In the genomic region with DNA sequence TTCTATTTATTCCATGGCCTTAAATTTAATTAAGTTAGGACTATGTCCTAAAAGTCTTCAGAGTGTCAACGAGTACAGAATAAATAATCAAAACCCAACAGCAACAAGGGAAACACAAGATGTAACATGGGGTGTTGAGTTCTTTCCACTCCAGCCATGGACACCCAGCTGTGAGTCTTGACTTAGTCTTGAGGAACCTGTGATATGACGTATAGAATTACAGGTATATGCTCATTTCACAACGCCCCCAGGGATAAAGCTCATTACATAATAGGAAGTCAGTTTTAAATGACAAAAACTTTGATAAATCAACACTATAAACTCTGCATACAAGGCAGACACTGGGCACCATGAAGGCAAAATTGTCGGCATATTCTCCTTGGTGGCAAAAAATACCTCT, we compare ENCODE assay signal across 22 cellular contexts.
DNase-seq lines count a peak whose midpoint lies in the region; FAIRE-seq and TF ChIP-seq lines count a peak whose summit lies in the region.
"Had no signal": no experiment of that assay in that cellular context is flagged by ENCODE, and none has a peak within 500 bp of the region (broad histone marks: within the 10 kb centered on the region; RNA-seq: fewer than 3 reads in every experiment).

No MANE protein-coding gene starts in this region.

- peak; percentile 45 for FAIRE-seq in colon (lab: Jason Lieb, UNC)
- FAIRE-seq: A204.1, GM12891, H54 had no signal

- H3K9me3 ChIP-seq in HEK293 (ENCODE audit: control insufficient read depth, insufficient read depth, low read depth, low read length) (no peaks in the 10 kb centered on the region), tibial artery (no peaks in the 10 kb centered on the region)
- H3K9me3 ChIP-seq: BE2C; BLaER1 treated with 17β-estradiol and CSF1 and Interleukin-3, amounts not matched to agents 10 nM and 100 nM; HAP-1 had no signal

- H3K4me1 ChIP-seq in HEK293 (ENCODE audit: control insufficient read depth, insufficient read depth, low read length) (peaks cover 5% of the 10 kb centered on the region; the same call in 1 of the 2 replicates), tibial artery (peaks cover 0 to 4% (median 0%) of the 10 kb centered on the region in 4 donors)
- H3K4me1 ChIP-seq: BE2C; BLaER1 treated with 17β-estradiol and CSF1 and Interleukin-3, amounts not matched to agents 10 nM and 100 nM had no signal

- POLR2A ChIA-PET in HEK293 (lab: Yijun Ruan, JAX): no interaction called here

- intact Hi-C loops in tibial artery (cut with DNase I; ENCODE audit: low total_unique reads): no loop called here

- CTCF ChIA-PET in HEK293 (lab: Yijun Ruan, JAX): interaction anchor here (0.6 kb wide), 1 partner anchor 167 kb away, joined by 3 read pairs; no protein-coding TSS in a partner anchor

- DNase-seq in NCI-H146 (lab: John Stamatoyannopoulos, UW) (peak; percentile 6), NCI-H146 treated with DMSO at 0.1 percent for 48 hours (lab: John Stamatoyannopoulos, UW; ENCODE audit: unreplicated experiment) (no peak), activated T-cell treated with anti-CD3 and anti-CD28 coated beads for 4 hours (no peak), tibial artery (no peak)
- DNase-seq: ACHN; AML-193; BE2C; Calu3; CD4-positive, alpha-beta memory T cell; COR-L47; DMS53; DMS79 treated with DMSO at 0.1 percent for 48 hours; GF-D8; GOT3 had no signal

- H3K27me3 ChIP-seq in tibial artery: no peaks in the 10 kb centered on the region
- H3K27me3 ChIP-seq: BE2C had no signal

- H3K4me3 ChIP-seq in HEK293 (ENCODE audit: low read depth, low read length) (no peak overlapping the region), tibial artery (no peak overlapping the region)
- H3K4me3 ChIP-seq: BLaER1 treated with 17β-estradiol and CSF1 and Interleukin-3, amounts not matched to agents 10 nM and 100 nM; HAP-1 had no signal

- H3K27ac ChIP-seq in HEK293 (ENCODE audit: extremely low read depth, low read depth, low read length) (no peak overlapping the region), tibial artery (no peak overlapping the region)
- H3K27ac ChIP-seq: 22Rv1; BLaER1 treated with 17β-estradiol and CSF1 and Interleukin-3, amounts not matched to agents 10 nM and 100 nM had no signal

- H3K36me3 ChIP-seq in HEK293 (ENCODE audit: control insufficient read depth in 2 of 2, insufficient read depth in 1 of 2, low read length in 2 of 2): no peaks in the 10 kb centered on the region
- no peaks in the 10 kb centered on the region for H3K36me3 ChIP-seq in tibial artery
- H3K36me3 ChIP-seq: BE2C; BLaER1 treated with 17β-estradiol and CSF1 and Interleukin-3, amounts not matched to agents 10 nM and 100 nM; HAP-1 had no signal

- TF ChIP-seq CTCF in HEK293 (tag by site-specific recombination; IDR thresholded peaks at IDR 0.05) (no peak), tibial artery (IDR thresholded peaks at IDR 0.05) (no peak)

TF ChIP-seq in HEK293, 187 proteins besides CTCF, POLR2A, EP300 and RAD21:
- no peak for TF ChIP-seq ZFP37 (tag by site-specific recombination; IDR thresholded peaks at IDR 0.05)
- TF ChIP-seq ZNF843 (tag by site-specific recombination; IDR thresholded peaks at IDR 0.05): peak; percentile 70
- peak; percentile 91 for TF ChIP-seq FEZF1 (tag by site-specific recombination; IDR thresholded peaks at IDR 0.05)
- peak; percentile 43; the same call in 1 of the 2 replicates for TF ChIP-seq ZNF629 (tag by site-specific recombination; IDR thresholded peaks at IDR 0.05)
TF ChIP-seq in HEK293: peak in this region for 3.
